In genomic region chr19:29663861-29664752, GRCh38 we compare ENCODE assay signal across 10 cellular contexts. TPM values are rescaled to one million over a fixed set of nuclear protein-coding genes. Genes with fewer than 3 reads are reported as not detected.
A peak's percentile ranks its signal among the peaks of the same experiment; 100 is the strongest.
DNase-seq lines count a peak whose midpoint lies in the region; TF ChIP-seq lines count a peak whose summit lies in the region.
"Had no signal": no experiment of that assay in that cellular context is flagged by ENCODE, and none has a peak within 500 bp of the region (broad histone marks: within the 10 kb centered on the region; RNA-seq: fewer than 3 reads in every experiment).

No MANE protein-coding gene starts in this region.

- H3K36me3 ChIP-seq in OCI-LY7 (ENCODE audit: insufficient read depth, low read length) (no peaks in the 10 kb centered on the region), esophagus (ENCODE audit: control insufficient read depth in 2 of 2, insufficient read depth in 2 of 2, low read length in 1 of 2) (no peaks in the 10 kb centered on the region), prostate gland (no peaks in the 10 kb centered on the region), SJCRH30 (no peaks in the 10 kb centered on the region)
- H3K36me3 ChIP-seq: neutrophil had no signal

- POLR2A ChIA-PET in OCI-LY7 (lab: Charles Lee) = interaction anchor here (0.7 kb wide), 1 partner anchor 744 kb away, joined by 4 read pairs; no protein-coding TSS in a partner anchor

- CTCF ChIA-PET in OCI-LY7 (lab: Charles Lee; ENCODE audit: unreplicated experiment) = interaction anchor here (1.1 kb wide), 1 partner anchor 52 kb away, joined by 3 read pairs; no protein-coding TSS in a partner anchor

- no peaks in the 10 kb centered on the region for H3K27me3 ChIP-seq in esophagus (ENCODE audit: control insufficient read depth in 1 of 2, insufficient read depth in 2 of 2, low read length in 2 of 2)
- no peaks in the 10 kb centered on the region for H3K27me3 ChIP-seq in prostate gland (replicated peaks; ENCODE audit: insufficient read depth)
- H3K27me3 ChIP-seq in SJCRH30 = no peaks in the 10 kb centered on the region; the same call in 1 of the 2 replicates

- intact Hi-C loops in OCI-LY7 (cut with micrococcal nuclease; ENCODE audit: unreplicated experiment) = loop anchor here (2.0 kb wide), 2 partner anchors 53 kb away; no protein-coding TSS in a partner anchor
- intact Hi-C loops in prostate gland (cut with DNase I) = loop anchor here (5.0 to 10.0 kb wide), 2 partner anchors 51 to 52 kb away; partner anchors contain the start of gene C19orf12

- H3K4me3 ChIP-seq in OCI-LY7 (ENCODE audit: low read depth, low read length, poor library complexity, severe bottlenecking) (peak overlapping the region; percentile 86), esophagus (ENCODE audit: low read depth in 1 of 2, low read length in 2 of 2) (peak overlapping the region in 1 of 2 donors; percentile 86), prostate gland (no peak overlapping the region), SJCRH30 (no peak overlapping the region)

- H3K4me1 ChIP-seq in OCI-LY7 (ENCODE audit: insufficient read depth, low read length, poor library complexity, severe bottlenecking) (peaks cover 30% of the 10 kb centered on the region), esophagus (ENCODE audit: control insufficient read depth in 2 of 2, insufficient read depth in 2 of 2, low read length in 1 of 2) (peaks cover 14 to 25% of the 10 kb centered on the region in 2 donors), prostate gland (replicated peaks) (peaks cover 24% of the 10 kb centered on the region), SJCRH30 (peaks cover 21% of the 10 kb centered on the region)

- peak overlapping the region; percentile 90 for H2AFZ ChIP-seq in OCI-LY7 (ENCODE audit: low read length)

- no peaks in the 10 kb centered on the region for H4K20me1 ChIP-seq in OCI-LY7 (ENCODE audit: insufficient read depth, low read length)

- H3K9me3 ChIP-seq in OCI-LY7 (ENCODE audit: low read length) (no peaks in the 10 kb centered on the region), esophagus (ENCODE audit: control insufficient read depth in 2 of 2, insufficient read depth in 1 of 2, low read depth in 1 of 2, low read length in 1 of 2) (no peaks in the 10 kb centered on the region), prostate gland (no peaks in the 10 kb centered on the region), SJCRH30 (replicated peaks) (no peaks in the 10 kb centered on the region)
- H3K9me3 ChIP-seq: neutrophil had no signal

- no peak for TF ChIP-seq POLR2A in prostate gland (IDR thresholded peaks at IDR 0.05)

- H3K4me2 ChIP-seq in OCI-LY7 (ENCODE audit: low read length) = peak overlapping the region; percentile 96

- WGBS in esophagus, 2 donors = 53 to 68% methylated on average over 18 to 19 of the region's 19 CpGs
- 31% methylated on average over 19 of the region's 19 CpGs for WGBS in prostate gland

- H3K27ac ChIP-seq in OCI-LY7 (ENCODE audit: low read depth, low read length, poor library complexity, severe bottlenecking) (no peak overlapping the region), esophagus (ENCODE audit: low read depth in 2 of 2, low read length in 1 of 2) (peak overlapping the region; percentile 76 to 79), prostate gland (peak overlapping the region; percentile 89 to 91), SJCRH30 (no peak overlapping the region)
- H3K27ac ChIP-seq: neutrophil had no signal

- no TSS peak for BruUV-seq in OCI-LY7 (replicated peaks; lab: Mats Ljungman, UMichigan)

- peak; percentile 70 for DNase-seq in Daoy (ENCODE audit: low read depth)
- DNase-seq in OCI-LY7 (ENCODE audit: low spot score) = no peak
- peak; percentile 64 for DNase-seq in prostate gland (ENCODE audit: low spot score)
- DNase-seq in SJCRH30 = no peak
- DNase-seq in stimulated activated CD4-positive, alpha-beta T cell treated with anti-CD3 and anti-CD28 coated beads, Interleukin-2, amount 100 ng/mL, for 48 hours = no peak
- no peak for DNase-seq in NK-92 (lab: John Stamatoyannopoulos, UW; ENCODE audit: unreplicated experiment)
- no peak for DNase-seq in DMS79 (lab: John Stamatoyannopoulos, UW)
- DNase-seq: NCI-H1436 treated with DMSO at 0.1 percent for 48 hours had no signal

- no peak for TF ChIP-seq CTCF in OCI-LY7 (conservative IDR thresholded peaks at IDR 0.05; ENCODE audit: low read length)
- TF ChIP-seq CTCF in prostate gland (IDR thresholded peaks at IDR 0.05) = no peak

- H3K79me2 ChIP-seq in OCI-LY7 (ENCODE audit: insufficient read depth, low read depth, low read length) = no peaks in the 10 kb centered on the region

- H3K9me2 ChIP-seq in OCI-LY7 (ENCODE audit: insufficient read depth, low read length) = no peaks in the 10 kb centered on the region

RNA-seq across cellular contexts. Expression of gene PLEKHF1, which starts 1.2 kb away (rescaled TPM):
- 7.5 and 9.2 TPM in 2 replicates for total RNA-seq in Daoy (2014; rRNA removed; shearing (Covaris generic))
- total RNA-seq in OCI-LY7 (2014; rRNA removed; shearing (Covaris generic)) = 7.0 TPM in 2 replicates
- 4.5 and 5.0 TPM in 2 replicates for total RNA-seq in OCI-LY7 (2022)
- 10 to 100 TPM; 15.1 to 33.6 TPM for polyA plus RNA-seq in esophagus
- 10 to 100 TPM; 64.3 to 64.4 TPM for total RNA-seq in prostate gland
- total RNA-seq in SJCRH30 (2014; rRNA removed; shearing (Covaris generic)) = 1.7 and 2.0 TPM in 2 replicates

RNA-seq across cellular contexts. Expression of gene C19orf12, which starts 51.0 kb away (rescaled TPM):
- 47.8 and 51.1 TPM in 2 replicates for total RNA-seq in Daoy (2014; rRNA removed; shearing (Covaris generic))
- 11.9 and 12.5 TPM in 2 replicates for total RNA-seq in OCI-LY7 (2014; rRNA removed; shearing (Covaris generic))
- total RNA-seq in OCI-LY7 (2022) (17.0 and 20.6 TPM in 2 replicates), prostate gland (10 to 100 TPM; 27.9 to 42.4 TPM)
- 1 to 10 TPM; 8.2 to 8.4 TPM for polyA plus RNA-seq in esophagus
- total RNA-seq in SJCRH30 (2014; rRNA removed; shearing (Covaris generic)) = 26.4 and 28.4 TPM in 2 replicates

RNA-seq across cellular contexts. Expression of gene POP4, which starts 58.0 kb away (rescaled TPM):
- 129 and 169 TPM in 2 replicates for total RNA-seq in Daoy (2014; rRNA removed; shearing (Covaris generic))
- 93.6 and 105 TPM in 2 replicates for total RNA-seq in OCI-LY7 (2014; rRNA removed; shearing (Covaris generic))
- 73.6 and 83.5 TPM in 2 replicates for total RNA-seq in OCI-LY7 (2022)
- 10 to 100 TPM; 36.6 to 72.4 TPM for polyA plus RNA-seq in esophagus
- total RNA-seq in prostate gland = 10 to 100 TPM; 62.1 to 94.2 TPM
- 81.1 and 81.9 TPM in 2 replicates for total RNA-seq in SJCRH30 (2014; rRNA removed; shearing (Covaris generic))

Comparison
In these comparisons a context has a peak if more than half of its experiments do, and no peak if none do; other contexts are left out.
1. DNase-seq: peak in Daoy (single experiment) and prostate gland (single experiment); none in OCI-LY7 (single experiment), SJCRH30 (0 of 2), stimulated activated CD4-positive, alpha-beta T cell treated with anti-CD3 and anti-CD28 coated beads, Interleukin-2, amount 100 ng/mL, for 48 hours (0 of 2), NK-92 (single experiment) and DMS79 (single experiment).
2. H3K27ac ChIP-seq: peak in esophagus (2 of 2) and prostate gland (2 of 2); none in OCI-LY7 (single experiment) and SJCRH30 (single experiment).